ENCODE assay signal across 8 cellular contexts in the genomic region with DNA sequence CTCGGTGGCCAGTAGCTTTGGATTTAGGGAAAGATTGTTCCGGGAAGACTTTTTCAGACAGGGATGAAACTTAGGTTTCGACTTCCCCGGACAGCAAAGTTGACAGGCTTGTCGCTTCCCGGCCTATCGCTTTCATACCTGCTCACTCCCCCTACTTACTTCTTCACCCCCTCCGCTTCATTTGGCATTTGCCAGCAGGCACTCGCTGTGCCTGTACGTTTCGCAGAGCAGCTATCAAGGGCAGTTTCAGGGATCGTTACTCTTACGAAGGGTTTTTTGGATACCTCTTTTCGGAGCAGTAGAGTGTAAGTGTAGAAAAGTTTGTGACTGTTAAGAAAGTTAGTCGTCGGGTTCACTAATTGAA. TPM values are rescaled to one million over a fixed set of nuclear protein-coding genes. Genes with fewer than 3 reads are reported as not detected.
DNase-seq lines count a peak whose midpoint lies in the region; ATAC-seq, FAIRE-seq and TF ChIP-seq lines count a peak whose summit lies in the region.

No MANE protein-coding gene starts in this region.

- peaks cover 19% of the 10 kb centered on the region for H3K4me1 ChIP-seq in DOHH2 (ENCODE audit: control insufficient read depth, low read length)
- H3K4me1 ChIP-seq in KMS-11 (ENCODE audit: low read depth, poor library complexity, severe bottlenecking), result peaks cover 25% of the 10 kb centered on the region
- H3K4me1 ChIP-seq in pancreas, result peaks cover 3 to 9% (median 6%) of the 10 kb centered on the region in 3 donors

- 0% methylated on average over 16 of the region's 16 CpGs for WGBS in pancreas, 2 donors

- H3K9me2 ChIP-seq in DOHH2 (replicated peaks; ENCODE audit: control insufficient read depth, low read length), result no peaks in the 10 kb centered on the region

- H3K27me3 ChIP-seq in DOHH2 (ENCODE audit: control insufficient read depth, low read length), result no peaks in the 10 kb centered on the region
- no peaks in the 10 kb centered on the region for H3K27me3 ChIP-seq in KMS-11 (ENCODE audit: insufficient read depth, low read depth)
- no peaks in the 10 kb centered on the region for H3K27me3 ChIP-seq in pancreas

- peak overlapping the region; percentile 81 for H2AFZ ChIP-seq in KMS-11 (ENCODE audit: low read depth)

- intact Hi-C loops in pancreas (cut with DNase I), result no loop called here

- H4K20me1 ChIP-seq in DOHH2 (ENCODE audit: control insufficient read depth, insufficient read depth, low read depth, low read length) (no peaks in the 10 kb centered on the region), KMS-11 (ENCODE audit: insufficient read depth) (no peaks in the 10 kb centered on the region)

- peak; percentile 22 to 28 for DNase-seq in activated CD4-positive, alpha-beta T cell treated with anti-CD3 and anti-CD28 coated beads, Interleukin-2, amount 50 U/mL, for 48 hours
- DNase-seq in pancreas (peak in 2 of 6 donors; percentile 21 to 51), NCI-H1436 treated with DMSO at 0.1 percent for 48 hours (lab: John Stamatoyannopoulos, UW) (no peak)

- H3K27ac ChIP-seq in DOHH2 (ENCODE audit: low read depth, low read length) (peak overlapping the region; percentile 77), KMS-11 (peak overlapping the region; percentile 48), pancreas (peak overlapping the region; percentile 47 to 86 (median 60))

- H3K4me2 ChIP-seq in DOHH2 (ENCODE audit: low read length) (peak overlapping the region; percentile 80), KMS-11 (peak overlapping the region; percentile 83)

- ATAC-seq in esophagus mucosa (peak; percentile 31), pancreas (peak; percentile 22 to 43 (median 26)), HG02798 (IDR thresholded peaks at IDR 0.05; ENCODE audit: poor library complexity, unreplicated experiment) (no peak), HG03135 (IDR thresholded peaks at IDR 0.05; ENCODE audit: unreplicated experiment) (no peak)

- no peaks in the 10 kb centered on the region for H3F3A ChIP-seq in DOHH2 (ENCODE audit: control insufficient read depth, insufficient read depth)

- H3K9me3 ChIP-seq in DOHH2 (ENCODE audit: control insufficient read depth, insufficient read depth, low read length), result no peaks in the 10 kb centered on the region
- H3K9me3 ChIP-seq in pancreas, result no peaks in the 10 kb centered on the region

- peak overlapping the region; percentile 38 for H3K9ac ChIP-seq in KMS-11

- H3K36me3 ChIP-seq in DOHH2 (ENCODE audit: control insufficient read depth, low read length), result peaks cover 7% of the 10 kb centered on the region; the same call in 1 of the 2 replicates
- no peaks in the 10 kb centered on the region for H3K36me3 ChIP-seq in KMS-11 (ENCODE audit: insufficient read depth)
- H3K36me3 ChIP-seq in pancreas, result peaks cover 0 to 13% (median 7%) of the 10 kb centered on the region in 3 donors

- TF ChIP-seq CTCF in DOHH2 (IDR thresholded peaks at IDR 0.05; ENCODE audit: low read depth, low read length, poor library complexity, severe bottlenecking), result no peak
- no peak for TF ChIP-seq CTCF in KMS-11 (conservative IDR thresholded peaks at IDR 0.05; ENCODE audit: low read depth, low read length)
- TF ChIP-seq CTCF in pancreas (IDR thresholded peaks at IDR 0.05), result no peak

- no peak for FAIRE-seq in pancreas (lab: Jason Lieb, UNC)

- peak overlapping the region; percentile 77 for H3K4me3 ChIP-seq in DOHH2 (ENCODE audit: low read length)
- H3K4me3 ChIP-seq in KMS-11 (IDR thresholded peaks at IDR 0.05; ENCODE audit: insufficient read depth, low read depth, low read length), result peak overlapping the region; percentile 72
- H3K4me3 ChIP-seq in pancreas, result peak overlapping the region; percentile 49 to 66 (median 58)

- H3K79me2 ChIP-seq in DOHH2 (ENCODE audit: control insufficient read depth, low read length) (peaks cover 15% of the 10 kb centered on the region), KMS-11 (ENCODE audit: insufficient read depth, low read depth) (peaks cover 12% of the 10 kb centered on the region; the same call in 1 of the 2 replicates)

RNA-seq across cellular contexts. Expression of a gene that starts 0.4 kb away (rescaled TPM):
- total RNA-seq in esophagus mucosa (28.9 TPM), pancreas (10 to 100 TPM in 3 of 6 donors, 1 to 10 TPM in 3; 6.3 to 13.4 (median 9.2) TPM)
- polyA plus RNA-seq in pancreas, result 1 to 10 TPM; 3.1 to 6.9 TPM

RNA-seq across cellular contexts. Expression of a gene that starts 0.8 kb away (rescaled TPM):
- total RNA-seq in esophagus mucosa (13.5 TPM), pancreas (10 to 100 TPM in 1 of 6 donors, 1 to 10 TPM in 5; 7.2 to 12.6 (median 8.0) TPM)
- 10 to 100 TPM in 1 of 2 donors, 1 to 10 TPM in 1; 5.0 to 10.4 TPM for polyA plus RNA-seq in pancreas

RNA-seq across cellular contexts. Expression of a gene that starts 58.9 kb away (rescaled TPM):
- total RNA-seq in esophagus mucosa (not detected), pancreas (1 to 10 TPM in 2 of 6 donors, under 1 TPM in 4; 0.65 to 2.6 (median 0.80) TPM)
- 1 to 10 TPM; 1.9 to 4.3 TPM for polyA plus RNA-seq in pancreas

Comparison
In these comparisons a context has a peak if more than half of its experiments do, and no peak if none do; other contexts are left out.
1. ATAC-seq: peak in esophagus mucosa (single experiment) and pancreas (4 of 4); none in HG02798 (single experiment) and HG03135 (single experiment).
2. Peak in every context shown above with its lines, with median percentiles within 50 percentile points of each other: H3K27ac ChIP-seq and H3K4me3 ChIP-seq.